1 cellular context compared by ENCODE assay signal in the genomic region with DNA sequence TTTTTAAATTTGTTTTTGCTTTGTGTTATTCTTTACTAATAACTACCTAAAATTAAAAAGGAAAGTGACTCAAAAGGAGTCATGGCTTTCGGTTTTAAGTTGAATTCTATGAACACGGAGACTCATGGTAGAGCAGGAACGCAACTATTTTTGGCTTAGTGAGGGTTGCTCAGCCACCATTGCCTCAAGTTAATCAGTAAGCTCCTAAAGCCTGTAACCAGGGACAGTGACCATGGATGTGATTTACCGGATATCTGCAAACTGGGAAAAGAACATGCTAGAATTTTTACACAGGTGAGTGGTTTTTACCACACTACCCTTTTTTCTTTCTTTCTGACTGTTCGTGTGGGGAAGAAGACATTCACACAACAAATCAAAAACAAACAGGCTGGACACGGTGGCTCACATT.
TF ChIP-seq lines count a peak whose summit lies in the region.

No MANE protein-coding gene starts in this region.

TF ChIP-seq in GM12878, 131 proteins besides CTCF, POLR2A, EP300 and RAD21 (continued from another document and continues in another):
- no peak for TF ChIP-seq HCFC1 (IDR thresholded peaks at IDR 0.05; ENCODE audit: low read length)
- TF ChIP-seq, protein P1, sequence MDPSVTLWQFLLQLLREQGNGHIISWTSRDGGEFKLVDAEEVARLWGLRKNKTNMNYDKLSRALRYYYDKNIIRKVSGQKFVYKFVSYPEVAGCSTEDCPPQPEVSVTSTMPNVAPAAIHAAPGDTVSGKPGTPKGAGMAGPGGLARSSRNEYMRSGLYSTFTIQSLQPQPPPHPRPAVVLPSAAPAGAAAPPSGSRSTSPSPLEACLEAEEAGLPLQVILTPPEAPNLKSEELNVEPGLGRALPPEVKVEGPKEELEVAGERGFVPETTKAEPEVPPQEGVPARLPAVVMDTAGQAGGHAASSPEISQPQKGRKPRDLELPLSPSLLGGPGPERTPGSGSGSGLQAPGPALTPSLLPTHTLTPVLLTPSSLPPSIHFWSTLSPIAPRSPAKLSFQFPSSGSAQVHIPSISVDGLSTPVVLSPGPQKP (IDR thresholded peaks at IDR 0.05; ENCODE audit: low read depth, low read length) = no peak
- peak; percentile 90; the same call in 1 of the 2 replicates for TF ChIP-seq FOXM1 (IDR thresholded peaks at IDR 0.05; ENCODE audit: low read depth, low read length)
- TF ChIP-seq ATF7 (IDR thresholded peaks at IDR 0.05; ENCODE audit: low read depth) = peak; percentile 57
- TF ChIP-seq ZNF274 (IDR thresholded peaks at IDR 0.05; ENCODE audit: insufficient read depth, insufficient read length) = no peak
- TF ChIP-seq ZNF622 (IDR thresholded peaks at IDR 0.05) = no peak
- peak; percentile 84 for TF ChIP-seq EED (IDR thresholded peaks at IDR 0.05; ENCODE audit: low read depth)
- TF ChIP-seq, protein P2, sequence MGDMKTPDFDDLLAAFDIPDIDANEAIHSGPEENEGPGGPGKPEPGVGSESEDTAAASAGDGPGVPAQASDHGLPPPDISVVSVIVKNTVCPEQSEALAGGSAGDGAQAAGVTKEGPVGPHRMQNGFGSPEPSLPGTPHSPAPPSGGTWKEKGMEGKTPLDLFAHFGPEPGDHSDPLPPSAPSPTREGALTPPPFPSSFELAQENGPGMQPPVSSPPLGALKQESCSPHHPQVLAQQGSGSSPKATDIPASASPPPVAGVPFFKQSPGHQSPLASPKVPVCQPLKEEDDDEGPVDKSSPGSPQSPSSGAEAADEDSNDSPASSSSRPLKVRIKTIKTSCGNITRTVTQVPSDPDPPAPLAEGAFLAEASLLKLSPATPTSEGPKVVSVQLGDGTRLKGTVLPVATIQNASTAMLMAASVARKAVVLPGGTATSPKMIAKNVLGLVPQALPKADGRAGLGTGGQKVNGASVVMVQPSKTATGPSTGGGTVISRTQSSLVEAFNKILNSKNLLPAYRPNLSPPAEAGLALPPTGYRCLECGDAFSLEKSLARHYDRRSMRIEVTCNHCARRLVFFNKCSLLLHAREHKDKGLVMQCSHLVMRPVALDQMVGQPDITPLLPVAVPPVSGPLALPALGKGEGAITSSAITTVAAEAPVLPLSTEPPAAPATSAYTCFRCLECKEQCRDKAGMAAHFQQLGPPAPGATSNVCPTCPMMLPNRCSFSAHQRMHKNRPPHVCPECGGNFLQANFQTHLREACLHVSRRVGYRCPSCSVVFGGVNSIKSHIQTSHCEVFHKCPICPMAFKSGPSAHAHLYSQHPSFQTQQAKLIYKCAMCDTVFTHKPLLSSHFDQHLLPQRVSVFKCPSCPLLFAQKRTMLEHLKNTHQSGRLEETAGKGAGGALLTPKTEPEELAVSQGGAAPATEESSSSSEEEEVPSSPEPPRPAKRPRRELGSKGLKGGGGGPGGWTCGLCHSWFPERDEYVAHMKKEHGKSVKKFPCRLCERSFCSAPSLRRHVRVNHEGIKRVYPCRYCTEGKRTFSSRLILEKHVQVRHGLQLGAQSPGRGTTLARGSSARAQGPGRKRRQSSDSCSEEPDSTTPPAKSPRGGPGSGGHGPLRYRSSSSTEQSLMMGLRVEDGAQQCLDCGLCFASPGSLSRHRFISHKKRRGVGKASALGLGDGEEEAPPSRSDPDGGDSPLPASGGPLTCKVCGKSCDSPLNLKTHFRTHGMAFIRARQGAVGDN (IDR thresholded peaks at IDR 0.05) = no peak
- TF ChIP-seq, protein P3, sequence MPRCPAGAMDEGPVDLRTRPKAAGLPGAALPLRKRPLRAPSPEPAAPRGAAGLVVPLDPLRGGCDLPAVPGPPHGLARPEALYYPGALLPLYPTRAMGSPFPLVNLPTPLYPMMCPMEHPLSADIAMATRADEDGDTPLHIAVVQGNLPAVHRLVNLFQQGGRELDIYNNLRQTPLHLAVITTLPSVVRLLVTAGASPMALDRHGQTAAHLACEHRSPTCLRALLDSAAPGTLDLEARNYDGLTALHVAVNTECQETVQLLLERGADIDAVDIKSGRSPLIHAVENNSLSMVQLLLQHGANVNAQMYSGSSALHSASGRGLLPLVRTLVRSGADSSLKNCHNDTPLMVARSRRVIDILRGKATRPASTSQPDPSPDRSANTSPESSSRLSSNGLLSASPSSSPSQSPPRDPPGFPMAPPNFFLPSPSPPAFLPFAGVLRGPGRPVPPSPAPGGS (IDR thresholded peaks at IDR 0.05; ENCODE audit: borderline replicate concordance, insufficient read depth, low read depth, low read length, poor library complexity, severe bottlenecking) = peak; percentile 54
- 0 out of 2 replicates have a peak, but pooled peaks have one; percentile 70 for TF ChIP-seq ZBED1 (IDR thresholded peaks at IDR 0.05; ENCODE audit: borderline replicate concordance)
- no peak for TF ChIP-seq YBX1 (IDR thresholded peaks at IDR 0.05)
- 0 out of 2 replicates have a peak, but pooled peaks have one; percentile 28 for TF ChIP-seq CHD2 (IDR thresholded peaks at IDR 0.05; ENCODE audit: borderline replicate concordance, low read depth, low read length)
- peak; percentile 58; the same call in 1 of the 2 replicates for TF ChIP-seq PAX5 (IDR thresholded peaks at IDR 0.05; ENCODE audit: borderline replicate concordance, low read depth, low read length)
- no peak for TF ChIP-seq ASH2L (IDR thresholded peaks at IDR 0.05; ENCODE audit: borderline replicate concordance, low read depth)
- TF ChIP-seq, protein P4, sequence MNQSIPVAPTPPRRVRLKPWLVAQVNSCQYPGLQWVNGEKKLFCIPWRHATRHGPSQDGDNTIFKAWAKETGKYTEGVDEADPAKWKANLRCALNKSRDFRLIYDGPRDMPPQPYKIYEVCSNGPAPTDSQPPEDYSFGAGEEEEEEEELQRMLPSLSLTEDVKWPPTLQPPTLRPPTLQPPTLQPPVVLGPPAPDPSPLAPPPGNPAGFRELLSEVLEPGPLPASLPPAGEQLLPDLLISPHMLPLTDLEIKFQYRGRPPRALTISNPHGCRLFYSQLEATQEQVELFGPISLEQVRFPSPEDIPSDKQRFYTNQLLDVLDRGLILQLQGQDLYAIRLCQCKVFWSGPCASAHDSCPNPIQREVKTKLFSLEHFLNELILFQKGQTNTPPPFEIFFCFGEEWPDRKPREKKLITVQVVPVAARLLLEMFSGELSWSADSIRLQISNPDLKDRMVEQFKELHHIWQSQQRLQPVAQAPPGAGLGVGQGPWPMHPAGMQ (IDR thresholded peaks at IDR 0.05; ENCODE audit: borderline replicate concordance) = no peak
- 0 out of 3 replicates have a peak, but pooled peaks have one; percentile 20 for TF ChIP-seq POU2F2 (IDR thresholded peaks at IDR 0.05; ENCODE audit: borderline replicate concordance, low read depth, low read length)
- TF ChIP-seq NBN (IDR thresholded peaks at IDR 0.05) = 0 out of 2 replicates have a peak, but pooled peaks have one; percentile 64
- TF ChIP-seq, protein P5, sequence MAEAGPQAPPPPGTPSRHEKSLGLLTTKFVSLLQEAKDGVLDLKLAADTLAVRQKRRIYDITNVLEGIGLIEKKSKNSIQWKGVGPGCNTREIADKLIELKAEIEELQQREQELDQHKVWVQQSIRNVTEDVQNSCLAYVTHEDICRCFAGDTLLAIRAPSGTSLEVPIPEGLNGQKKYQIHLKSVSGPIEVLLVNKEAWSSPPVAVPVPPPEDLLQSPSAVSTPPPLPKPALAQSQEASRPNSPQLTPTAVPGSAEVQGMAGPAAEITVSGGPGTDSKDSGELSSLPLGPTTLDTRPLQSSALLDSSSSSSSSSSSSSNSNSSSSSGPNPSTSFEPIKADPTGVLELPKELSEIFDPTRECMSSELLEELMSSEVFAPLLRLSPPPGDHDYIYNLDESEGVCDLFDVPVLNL (IDR thresholded peaks at IDR 0.05; ENCODE audit: low read depth, low read length) = no peak
- TF ChIP-seq IRF4 (IDR thresholded peaks at IDR 0.05; ENCODE audit: low read depth, low read length) = peak; percentile 66; the same call in 1 of the 2 replicates
- TF ChIP-seq CEBPB (IDR thresholded peaks at IDR 0.05; ENCODE audit: borderline replicate concordance in 1 of 2, low read depth in 2 of 2, low read length in 2 of 2) = no peak
- TF ChIP-seq IKZF2 (IDR thresholded peaks at IDR 0.05) = peak; percentile 96
- TF ChIP-seq, protein P6, sequence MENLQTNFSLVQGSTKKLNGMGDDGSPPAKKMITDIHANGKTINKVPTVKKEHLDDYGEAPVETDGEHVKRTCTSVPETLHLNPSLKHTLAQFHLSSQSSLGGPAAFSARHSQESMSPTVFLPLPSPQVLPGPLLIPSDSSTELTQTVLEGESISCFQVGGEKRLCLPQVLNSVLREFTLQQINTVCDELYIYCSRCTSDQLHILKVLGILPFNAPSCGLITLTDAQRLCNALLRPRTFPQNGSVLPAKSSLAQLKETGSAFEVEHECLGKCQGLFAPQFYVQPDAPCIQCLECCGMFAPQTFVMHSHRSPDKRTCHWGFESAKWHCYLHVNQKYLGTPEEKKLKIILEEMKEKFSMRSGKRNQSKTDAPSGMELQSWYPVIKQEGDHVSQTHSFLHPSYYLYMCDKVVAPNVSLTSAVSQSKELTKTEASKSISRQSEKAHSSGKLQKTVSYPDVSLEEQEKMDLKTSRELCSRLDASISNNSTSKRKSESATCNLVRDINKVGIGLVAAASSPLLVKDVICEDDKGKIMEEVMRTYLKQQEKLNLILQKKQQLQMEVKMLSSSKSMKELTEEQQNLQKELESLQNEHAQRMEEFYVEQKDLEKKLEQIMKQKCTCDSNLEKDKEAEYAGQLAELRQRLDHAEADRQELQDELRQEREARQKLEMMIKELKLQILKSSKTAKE (IDR thresholded peaks at IDR 0.05; ENCODE audit: low read depth, poor library complexity, severe bottlenecking) = peak; percentile 39
- peak; percentile 90 for TF ChIP-seq IKZF1 (conservative IDR thresholded peaks at IDR 0.05)
- TF ChIP-seq RFX5 (IDR thresholded peaks at IDR 0.05; ENCODE audit: low read depth, low read length) = no peak
- TF ChIP-seq, protein P7, sequence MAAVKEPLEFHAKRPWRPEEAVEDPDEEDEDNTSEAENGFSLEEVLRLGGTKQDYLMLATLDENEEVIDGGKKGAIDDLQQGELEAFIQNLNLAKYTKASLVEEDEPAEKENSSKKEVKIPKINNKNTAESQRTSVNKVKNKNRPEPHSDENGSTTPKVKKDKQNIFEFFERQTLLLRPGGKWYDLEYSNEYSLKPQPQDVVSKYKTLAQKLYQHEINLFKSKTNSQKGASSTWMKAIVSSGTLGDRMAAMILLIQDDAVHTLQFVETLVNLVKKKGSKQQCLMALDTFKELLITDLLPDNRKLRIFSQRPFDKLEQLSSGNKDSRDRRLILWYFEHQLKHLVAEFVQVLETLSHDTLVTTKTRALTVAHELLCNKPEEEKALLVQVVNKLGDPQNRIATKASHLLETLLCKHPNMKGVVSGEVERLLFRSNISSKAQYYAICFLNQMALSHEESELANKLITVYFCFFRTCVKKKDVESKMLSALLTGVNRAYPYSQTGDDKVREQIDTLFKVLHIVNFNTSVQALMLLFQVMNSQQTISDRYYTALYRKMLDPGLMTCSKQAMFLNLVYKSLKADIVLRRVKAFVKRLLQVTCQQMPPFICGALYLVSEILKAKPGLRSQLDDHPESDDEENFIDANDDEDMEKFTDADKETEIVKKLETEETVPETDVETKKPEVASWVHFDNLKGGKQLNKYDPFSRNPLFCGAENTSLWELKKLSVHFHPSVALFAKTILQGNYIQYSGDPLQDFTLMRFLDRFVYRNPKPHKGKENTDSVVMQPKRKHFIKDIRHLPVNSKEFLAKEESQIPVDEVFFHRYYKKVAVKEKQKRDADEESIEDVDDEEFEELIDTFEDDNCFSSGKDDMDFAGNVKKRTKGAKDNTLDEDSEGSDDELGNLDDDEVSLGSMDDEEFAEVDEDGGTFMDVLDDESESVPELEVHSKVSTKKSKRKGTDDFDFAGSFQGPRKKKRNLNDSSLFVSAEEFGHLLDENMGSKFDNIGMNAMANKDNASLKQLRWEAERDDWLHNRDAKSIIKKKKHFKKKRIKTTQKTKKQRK (IDR thresholded peaks at IDR 0.05; ENCODE audit: low read depth, low read length) = no peak
- no peak for TF ChIP-seq ZNF24 (IDR thresholded peaks at IDR 0.05)
- TF ChIP-seq ZNF217 (IDR thresholded peaks at IDR 0.05) = peak; percentile 60; the same call in 1 of the 2 replicates
- peak; percentile 59; the same call in 1 of the 2 replicates for TF ChIP-seq DPF2 (IDR thresholded peaks at IDR 0.05)
- TF ChIP-seq, protein P8, sequence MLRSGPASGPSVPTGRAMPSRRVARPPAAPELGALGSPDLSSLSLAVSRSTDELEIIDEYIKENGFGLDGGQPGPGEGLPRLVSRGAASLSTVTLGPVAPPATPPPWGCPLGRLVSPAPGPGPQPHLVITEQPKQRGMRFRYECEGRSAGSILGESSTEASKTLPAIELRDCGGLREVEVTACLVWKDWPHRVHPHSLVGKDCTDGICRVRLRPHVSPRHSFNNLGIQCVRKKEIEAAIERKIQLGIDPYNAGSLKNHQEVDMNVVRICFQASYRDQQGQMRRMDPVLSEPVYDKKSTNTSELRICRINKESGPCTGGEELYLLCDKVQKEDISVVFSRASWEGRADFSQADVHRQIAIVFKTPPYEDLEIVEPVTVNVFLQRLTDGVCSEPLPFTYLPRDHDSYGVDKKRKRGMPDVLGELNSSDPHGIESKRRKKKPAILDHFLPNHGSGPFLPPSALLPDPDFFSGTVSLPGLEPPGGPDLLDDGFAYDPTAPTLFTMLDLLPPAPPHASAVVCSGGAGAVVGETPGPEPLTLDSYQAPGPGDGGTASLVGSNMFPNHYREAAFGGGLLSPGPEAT (IDR thresholded peaks at IDR 0.05; ENCODE audit: low read depth) = peak; percentile 80; the same call in 1 of the 2 replicates
- no peak for TF ChIP-seq KLF5 (IDR thresholded peaks at IDR 0.05; ENCODE audit: partially characterized antibody)
- TF ChIP-seq JUNB (IDR thresholded peaks at IDR 0.05) = peak; percentile 90
- TF ChIP-seq NFIC (IDR thresholded peaks at IDR 0.05; ENCODE audit: low read depth, low read length) = peak; percentile 77; the same call in 1 of the 2 replicates
- TF ChIP-seq ZNF207 (IDR thresholded peaks at IDR 0.05; ENCODE audit: borderline replicate concordance) = no peak
- peak; percentile 81 for TF ChIP-seq YY1 (IDR thresholded peaks at IDR 0.05; ENCODE audit: low read depth, low read length)
- TF ChIP-seq PML (IDR thresholded peaks at IDR 0.05; ENCODE audit: low read length) = 0 out of 2 replicates have a peak, but pooled peaks have one; percentile 17
- no peak for TF ChIP-seq LARP7 (IDR thresholded peaks at IDR 0.05)
- TF ChIP-seq, protein P9, sequence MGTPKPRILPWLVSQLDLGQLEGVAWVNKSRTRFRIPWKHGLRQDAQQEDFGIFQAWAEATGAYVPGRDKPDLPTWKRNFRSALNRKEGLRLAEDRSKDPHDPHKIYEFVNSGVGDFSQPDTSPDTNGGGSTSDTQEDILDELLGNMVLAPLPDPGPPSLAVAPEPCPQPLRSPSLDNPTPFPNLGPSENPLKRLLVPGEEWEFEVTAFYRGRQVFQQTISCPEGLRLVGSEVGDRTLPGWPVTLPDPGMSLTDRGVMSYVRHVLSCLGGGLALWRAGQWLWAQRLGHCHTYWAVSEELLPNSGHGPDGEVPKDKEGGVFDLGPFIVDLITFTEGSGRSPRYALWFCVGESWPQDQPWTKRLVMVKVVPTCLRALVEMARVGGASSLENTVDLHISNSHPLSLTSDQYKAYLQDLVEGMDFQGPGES (IDR thresholded peaks at IDR 0.05) = no peak
